ENCODE assay signal across 15 cellular contexts in genomic region chr14:89291351-89291940, GRCh38.
"Had no signal": no experiment of that assay in that cellular context is flagged by ENCODE, and none has a peak within 500 bp of the region (broad histone marks: within the 10 kb centered on the region; RNA-seq: fewer than 3 reads in every experiment).

No MANE protein-coding gene starts in this region.

- ATAC-seq: gastroesophageal sphincter; left ventricle myocardium superior; naive thymus-derived CD4-positive, alpha-beta T cell had no signal

- H3K27me3 Mint-ChIP-seq: activated CD4-positive, alpha-beta memory T cell treated with anti-CD3 and anti-CD28 coated beads for 36 hours; activated naive CD4-positive, alpha-beta T cell treated with anti-CD3 and anti-CD28 coated beads, Interleukin-2, amount 10 ng/mL, durations not matched to agents 7 days and 5 days; naive thymus-derived CD4-positive, alpha-beta T cell had no signal

- H3K27me3 ChIP-seq: brain microvascular endothelial cell, gastroesophageal sphincter, tibial artery had no signal

- H3K4me3 Mint-ChIP-seq: activated CD4-positive, alpha-beta memory T cell treated with anti-CD3 and anti-CD28 coated beads for 36 hours; activated naive CD4-positive, alpha-beta T cell treated with anti-CD3 and anti-CD28 coated beads, Interleukin-2, amount 10 ng/mL, durations not matched to agents 7 days and 5 days; T-helper 1 cell treated with Interleukin-12 subunit alpha and Interleukin-12 subunit beta and Interleukin-4 antibody, amounts not matched to agents 30 μg/mL and 1 μg/mL, for 36 hours had no signal

- H3K9me3 ChIP-seq: gastroesophageal sphincter, tibial artery had no signal

- DNase-seq: activated CD4-positive, alpha-beta memory T cell treated with anti-CD3 and anti-CD28 coated beads for 36 hours; activated CD4-positive, CD25-positive, alpha-beta regulatory T cell treated with anti-CD3 and anti-CD28 coated beads, Interleukin-2, amount 50 U/mL, for 72 hours; activated naive CD4-positive, alpha-beta T cell treated with anti-CD3 and anti-CD28 coated beads, Interleukin-2, amount 10 ng/mL, durations not matched to agents 7 days and 5 days; amygdala; brain microvascular endothelial cell; kidney; left ventricle myocardium superior; midbrain; naive thymus-derived CD4-positive, alpha-beta T cell; posterior cingulate gyrus; stimulated activated CD4-positive, alpha-beta T cell treated with anti-CD3 and anti-CD28 coated beads, Interleukin-4, amount 100 ng/mL, for 4 hours had no signal

- FAIRE-seq: kidney had no signal

- H3K4me3 ChIP-seq: gastroesophageal sphincter, skin epidermis, tibial artery had no signal

- H3K27ac Mint-ChIP-seq: activated CD4-positive, alpha-beta memory T cell treated with anti-CD3 and anti-CD28 coated beads for 36 hours; activated naive CD4-positive, alpha-beta T cell treated with anti-CD3 and anti-CD28 coated beads, Interleukin-2, amount 10 ng/mL, durations not matched to agents 7 days and 5 days; T-helper 1 cell treated with Interleukin-12 subunit alpha and Interleukin-12 subunit beta and Interleukin-4 antibody, amounts not matched to agents 30 μg/mL and 1 μg/mL, for 36 hours had no signal

- H3K9me3 Mint-ChIP-seq: activated CD4-positive, alpha-beta memory T cell treated with anti-CD3 and anti-CD28 coated beads for 36 hours; activated naive CD4-positive, alpha-beta T cell treated with anti-CD3 and anti-CD28 coated beads, Interleukin-2, amount 10 ng/mL, durations not matched to agents 7 days and 5 days; naive thymus-derived CD4-positive, alpha-beta T cell; T-helper 1 cell treated with Interleukin-12 subunit alpha and Interleukin-12 subunit beta and Interleukin-4 antibody, amounts not matched to agents 30 μg/mL and 1 μg/mL, for 36 hours had no signal

- H3K27ac ChIP-seq: brain microvascular endothelial cell, gastroesophageal sphincter, tibial artery had no signal

- H3K36me3 ChIP-seq: brain microvascular endothelial cell, gastroesophageal sphincter had no signal
